19 cellular contexts compared by ENCODE assay signal in genomic region chr17:57477483-57478357, GRCh38.
A peak's percentile ranks its signal among the peaks of the same experiment; 100 is the strongest.
DNase-seq lines count a peak whose midpoint lies in the region; ATAC-seq, FAIRE-seq and TF ChIP-seq lines count a peak whose summit lies in the region.
"Had no signal": no experiment of that assay in that cellular context is flagged by ENCODE, and none has a peak within 500 bp of the region (broad histone marks: within the 10 kb centered on the region; RNA-seq: fewer than 3 reads in every experiment).

No MANE protein-coding gene starts in this region.

- FAIRE-seq in astrocyte (lab: Jason Lieb, UNC) (no peak), GM19239 (lab: Jason Lieb, UNC) (no peak)
- FAIRE-seq: TTC549 had no signal

- H4K20me1 ChIP-seq in DND-41 (ENCODE audit: insufficient read depth, low read length) (no peaks in the 10 kb centered on the region), astrocyte (ENCODE audit: insufficient read depth, low read length) (peaks cover 3% of the 10 kb centered on the region)

- DNase-seq in DND-41 (no peak), astrocyte (ENCODE audit: low read depth) (no peak), right atrium auricular region (ENCODE audit: low spot score) (no peak), putamen (ENCODE audit: low spot score) (no peak), NCI-H1694 treated with DMSO at 0.1 percent for 48 hours (lab: John Stamatoyannopoulos, UW) (no peak), GM19239 (ENCODE audit: insufficient read length, low spot score) (no peak)
- DNase-seq: activated CD4-positive, alpha-beta T cell treated with anti-CD3 and anti-CD28 coated beads for 36 hours; foreskin keratinocyte; GDM1; kidney glomerular epithelial cell; NCI-H345; RPMI8226 had no signal

- peaks cover 100% of the 10 kb centered on the region for H3K4me1 ChIP-seq in DND-41 (ENCODE audit: insufficient read depth, low read length)
- peaks cover 58% of the 10 kb centered on the region for H3K4me1 ChIP-seq in astrocyte (ENCODE audit: insufficient read depth, low read length)
- peaks cover 0 to 67% of the 10 kb centered on the region in 2 donors for H3K4me1 ChIP-seq in right atrium auricular region
- H3K4me1 ChIP-seq in parathyroid adenoma, result peaks cover 29% of the 10 kb centered on the region

- H3K36me3 ChIP-seq in DND-41 (ENCODE audit: insufficient read depth, low read length) (peaks cover 89% of the 10 kb centered on the region), astrocyte (ENCODE audit: insufficient read depth, low read length) (no peaks in the 10 kb centered on the region), right atrium auricular region (no peaks in the 10 kb centered on the region), parathyroid adenoma (ENCODE audit: control insufficient read depth, insufficient read depth, low read length) (no peaks in the 10 kb centered on the region)
- H3K36me3 ChIP-seq: brain microvascular endothelial cell had no signal

- H3K9ac ChIP-seq in DND-41 (ENCODE audit: low read depth, low read length) (peak overlapping the region; percentile 13; the same call in 1 of the 2 replicates), astrocyte (ENCODE audit: low read length) (peak overlapping the region; percentile 28), parathyroid adenoma (no peak overlapping the region)

- no peaks in the 10 kb centered on the region for H3K27me3 Mint-ChIP-seq in astrocyte (ENCODE audit: low read depth, unreplicated experiment)
- H3K27me3 Mint-ChIP-seq: activated CD4-positive, alpha-beta T cell treated with anti-CD3 and anti-CD28 coated beads for 36 hours; activated naive CD8-positive, alpha-beta T cell had no signal

- no peak overlapping the region for H3K4me3 Mint-ChIP-seq in astrocyte (ENCODE audit: unreplicated experiment)
- H3K4me3 Mint-ChIP-seq: activated CD4-positive, alpha-beta T cell treated with anti-CD3 and anti-CD28 coated beads for 36 hours; activated naive CD8-positive, alpha-beta T cell; activated T-helper 1 cell treated with anti-CD3 and anti-CD28 coated beads, Interleukin-12 subunit alpha, Interleukin-12 subunit beta, Interleukin-2, Interleukin-4 antibody, amounts not matched to agents 30 ng/mL and 10 ng/mL and 1 ng/mL, durations not matched to agents 14 hours and 24 hours and 36 hours had no signal

- H3K27me3 ChIP-seq in DND-41 (ENCODE audit: insufficient read depth, low read length, poor library complexity), result no peaks in the 10 kb centered on the region
- H3K27me3 ChIP-seq in astrocyte (ENCODE audit: insufficient read depth, low read length), result no peaks in the 10 kb centered on the region
- H3K27me3 ChIP-seq in right atrium auricular region, result no peaks in the 10 kb centered on the region
- H3K27me3 ChIP-seq in parathyroid adenoma (ENCODE audit: control insufficient read depth, insufficient read depth, low read length), result no peaks in the 10 kb centered on the region
- H3K27me3 ChIP-seq: brain microvascular endothelial cell, foreskin keratinocyte had no signal

- no peak overlapping the region for H3K27ac Mint-ChIP-seq in astrocyte (ENCODE audit: unreplicated experiment)
- H3K27ac Mint-ChIP-seq: activated CD4-positive, alpha-beta T cell treated with anti-CD3 and anti-CD28 coated beads for 36 hours; activated T-helper 1 cell treated with anti-CD3 and anti-CD28 coated beads, Interleukin-12 subunit alpha, Interleukin-12 subunit beta, Interleukin-2, Interleukin-4 antibody, amounts not matched to agents 30 ng/mL and 10 ng/mL and 1 ng/mL, durations not matched to agents 14 hours and 24 hours and 36 hours had no signal

- H3K4me2 ChIP-seq in DND-41 (ENCODE audit: insufficient read depth, low read length) (no peak overlapping the region), astrocyte (ENCODE audit: low read length) (no peak overlapping the region), parathyroid adenoma (ENCODE audit: low read length) (no peak overlapping the region)

- no peaks in the 10 kb centered on the region for H3K9me3 Mint-ChIP-seq in astrocyte (ENCODE audit: unreplicated experiment)
- H3K9me3 Mint-ChIP-seq: activated T-helper 1 cell treated with anti-CD3 and anti-CD28 coated beads, Interleukin-12 subunit alpha, Interleukin-12 subunit beta, Interleukin-2, Interleukin-4 antibody, amounts not matched to agents 30 ng/mL and 10 ng/mL and 1 ng/mL, durations not matched to agents 14 hours and 24 hours and 36 hours had no signal

- no peak for ATAC-seq in DND-41 (ENCODE audit: insufficient read depth, low read depth)
- ATAC-seq in HG02763 (IDR thresholded peaks at IDR 0.05; ENCODE audit: unreplicated experiment), result no peak
- ATAC-seq: activated CD4-positive, alpha-beta T cell treated with anti-CD3 and anti-CD28 coated beads for 36 hours; foreskin keratinocyte had no signal

- peaks cover 59% of the 10 kb centered on the region for H3K4me1 Mint-ChIP-seq in astrocyte (ENCODE audit: low read depth, unreplicated experiment)

- H3K4me3 ChIP-seq in DND-41 (ENCODE audit: low read depth in 1 of 2, low read length in 2 of 2), result no peak overlapping the region
- no peak overlapping the region for H3K4me3 ChIP-seq in astrocyte (ENCODE audit: insufficient read depth, low read depth, low read length)
- H3K4me3 ChIP-seq in right atrium auricular region, result no peak overlapping the region
- no peak overlapping the region for H3K4me3 ChIP-seq in parathyroid adenoma (ENCODE audit: low read depth, low read length)

- H2AFZ ChIP-seq in DND-41 (ENCODE audit: low read depth, low read length) (no peak overlapping the region), astrocyte (ENCODE audit: low read depth, low read length) (no peak overlapping the region), parathyroid adenoma (no peak overlapping the region)

- no peaks in the 10 kb centered on the region for H3K9me3 ChIP-seq in DND-41 (ENCODE audit: insufficient read depth, low read length, severe bottlenecking)
- no peaks in the 10 kb centered on the region for H3K9me3 ChIP-seq in astrocyte (ENCODE audit: insufficient read depth, low read depth, low read length)
- H3K9me3 ChIP-seq in right atrium auricular region, result no peaks in the 10 kb centered on the region
- no peaks in the 10 kb centered on the region for H3K9me3 ChIP-seq in parathyroid adenoma (ENCODE audit: control insufficient read depth, low read length)

- TF ChIP-seq CTCF in DND-41 (IDR thresholded peaks at IDR 0.05; ENCODE audit: borderline replicate concordance, extremely low read depth, low read length, poor library complexity, severe bottlenecking) (no peak), astrocyte (IDR thresholded peaks at IDR 0.05; ENCODE audit: insufficient read depth, low read depth, low read length) (no peak), right atrium auricular region (IDR thresholded peaks at IDR 0.05) (no peak), parathyroid adenoma (IDR thresholded peaks at IDR 0.05) (no peak)

- peaks cover 99% of the 10 kb centered on the region for H3K79me2 ChIP-seq in DND-41 (ENCODE audit: insufficient read depth, low read length)
- no peaks in the 10 kb centered on the region for H3K79me2 ChIP-seq in astrocyte (ENCODE audit: insufficient read depth, low read length)
- peaks cover 39% of the 10 kb centered on the region for H3K79me2 ChIP-seq in parathyroid adenoma

- H3K27ac ChIP-seq in DND-41 (ENCODE audit: low read length) (peak overlapping the region; percentile 96), astrocyte (ENCODE audit: low read depth, low read length) (peak overlapping the region; percentile 53), right atrium auricular region (peak overlapping the region; percentile 47 to 62), parathyroid adenoma (peak overlapping the region; percentile 22)
- H3K27ac ChIP-seq: brain microvascular endothelial cell, C4-2B, foreskin keratinocyte had no signal

- peaks cover 6% of the 10 kb centered on the region for H3K36me3 Mint-ChIP-seq in astrocyte (ENCODE audit: low read depth, unreplicated experiment)

Comparison
In these comparisons a context has a peak if more than half of its experiments do, and no peak if none do; other contexts are left out.
1. H3K27ac ChIP-seq: peak in every context shown above with its lines; median percentile 96 in DND-41; 54 in right atrium auricular region; 53 in astrocyte; 22 in parathyroid adenoma.